In genomic region chr18:9719421-9719981, GRCh38 we compare ENCODE assay signal across 1 cellular context.
A peak's percentile ranks its signal among the peaks of the same experiment; 100 is the strongest.
TF ChIP-seq lines count a peak whose summit lies in the region.

No MANE protein-coding gene starts in this region.

TF ChIP-seq in A549, 52 proteins besides CTCF, POLR2A, EP300 and RAD21 (continued from another document):
- TF ChIP-seq REST (IDR thresholded peaks at IDR 0.05): no peak
- TF ChIP-seq, protein P1, sequence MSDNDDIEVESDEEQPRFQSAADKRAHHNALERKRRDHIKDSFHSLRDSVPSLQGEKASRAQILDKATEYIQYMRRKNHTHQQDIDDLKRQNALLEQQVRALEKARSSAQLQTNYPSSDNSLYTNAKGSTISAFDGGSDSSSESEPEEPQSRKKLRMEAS (IDR thresholded peaks at IDR 0.05): peak; percentile 55
- TF ChIP-seq CHD2 (IDR thresholded peaks at IDR 0.05; ENCODE audit: low read length, partially characterized antibody): no peak
- TF ChIP-seq HOXB5 (CRISPR knock-in tag; IDR thresholded peaks at IDR 0.05): no peak
- no peak for TF ChIP-seq MAZ (IDR thresholded peaks at IDR 0.05; ENCODE audit: borderline replicate concordance, low read depth, low read length)
- no peak for TF ChIP-seq ZC3H11A (IDR thresholded peaks at IDR 0.05)
- no peak for TF ChIP-seq ESRRA (IDR thresholded peaks at IDR 0.05; ENCODE audit: borderline replicate concordance, low read length)
- TF ChIP-seq NFE2L2 (conservative IDR thresholded peaks at IDR 0.05; ENCODE audit: low read length): no peak
- no peak for TF ChIP-seq RFX5 (IDR thresholded peaks at IDR 0.05)
- no peak for TF ChIP-seq NPAS2 (CRISPR knock-in tag; IDR thresholded peaks at IDR 0.05; ENCODE audit: borderline replicate concordance)
- no peak for TF ChIP-seq MAFK (IDR thresholded peaks at IDR 0.05; ENCODE audit: partially characterized antibody)
- TF ChIP-seq E2F6 (IDR thresholded peaks at IDR 0.05; ENCODE audit: borderline replicate concordance, low read depth): no peak
- no peak for TF ChIP-seq HOXA7 (CRISPR knock-in tag; IDR thresholded peaks at IDR 0.05)
- peak; percentile 26; the same call in 1 of the 2 replicates for TF ChIP-seq GATA3 (IDR thresholded peaks at IDR 0.05; ENCODE audit: borderline replicate concordance)
- TF ChIP-seq KDM5A (IDR thresholded peaks at IDR 0.05): no peak
- no peak for TF ChIP-seq KDM1A (IDR thresholded peaks at IDR 0.05; ENCODE audit: low read depth)
- 0 out of 4 replicates have a peak, but pooled peaks of 1 of the 2 experiments have one; percentile 2 for TF ChIP-seq CEBPB (IDR thresholded peaks at IDR 0.05)
- TF ChIP-seq CHD4 (IDR thresholded peaks at IDR 0.05; ENCODE audit: borderline replicate concordance): no peak
- no peak for TF ChIP-seq ELK1 (IDR thresholded peaks at IDR 0.05; ENCODE audit: low read depth, low read length)
- TF ChIP-seq RNF2 (IDR thresholded peaks at IDR 0.05; ENCODE audit: borderline replicate concordance, low read depth): no peak
- no peak for TF ChIP-seq TP53 (CRISPR knock-in tag; IDR thresholded peaks at IDR 0.05)
- no peak for TF ChIP-seq CBX8 (IDR thresholded peaks at IDR 0.05)
